Comparison of ENCODE assay signal across 8 cellular contexts in genomic region chr17:27805520-27806146, GRCh38.
A peak's percentile ranks its signal among the peaks of the same experiment; 100 is the strongest.
DNase-seq lines count a peak whose midpoint lies in the region; FAIRE-seq and TF ChIP-seq lines count a peak whose summit lies in the region.

No MANE protein-coding gene starts in this region.

- TF ChIP-seq POLR2A in GM19193 (IDR thresholded peaks at IDR 0.05; ENCODE audit: extremely low read depth, insufficient read depth, insufficient read length): peak; percentile 30

- TF ChIP-seq CTCF in epithelial cell of esophagus (IDR thresholded peaks at IDR 0.05; ENCODE audit: insufficient read depth, low read depth, low read length, missing control alignments): peak; percentile 85

- peak; percentile 73 for FAIRE-seq in HTR-8/SVneo (lab: Jason Lieb, UNC)

- no peaks in the 10 kb centered on the region for H3K36me3 ChIP-seq in mucosa of rectum (ENCODE audit: control insufficient read depth in 2 of 2, insufficient read depth in 2 of 2, low read length in 2 of 2)

- H3K4me3 ChIP-seq in epithelial cell of esophagus (ENCODE audit: low read length) (peak overlapping the region; percentile 23), mucosa of rectum (ENCODE audit: low read length in 2 of 2) (peak overlapping the region; percentile 60 to 63)

- no peaks in the 10 kb centered on the region for H3K27me3 ChIP-seq in mucosa of rectum (ENCODE audit: control insufficient read depth in 2 of 2, insufficient read depth in 2 of 2, low read length in 2 of 2)

- H3K9me3 ChIP-seq in mucosa of rectum (ENCODE audit: control insufficient read depth in 2 of 2, low read length in 2 of 2): no peaks in the 10 kb centered on the region

- peak overlapping the region; percentile 39 to 60 for H3K27ac ChIP-seq in mucosa of rectum (ENCODE audit: low read depth in 2 of 2, low read length in 2 of 2)

- DNase-seq in AML-193 (lab: John Stamatoyannopoulos, UW): peak; percentile 79 to 81
- peak; percentile 95 for DNase-seq in HTR-8/SVneo (ENCODE audit: insufficient read length, low spot score)
- DNase-seq in NK-92 treated with Interleukin-12 subunit alpha and Interleukin-12 subunit beta, amount 100 ng/mL, for 24 hours (lab: John Stamatoyannopoulos, UW): peak; percentile 50
- DNase-seq in activated CD8-positive, alpha-beta memory T cell treated with anti-CD3 and anti-CD28 coated beads, Interleukin-2, amount 50 U/mL, for 1 hour (ENCODE audit: extremely low read depth): peak; percentile 54
- peak; percentile 88 for DNase-seq in epithelial cell of esophagus (ENCODE audit: low read depth)
- peak; percentile 41 to 61 for DNase-seq in stimulated activated CD8-positive, alpha-beta memory T cell treated with anti-CD3 and anti-CD28 coated beads, Interleukin-4, amount 100 ng/mL, for 1 hour (ENCODE audit: low read depth in 2 of 2, low spot score in 1 of 2)

- H3K4me1 ChIP-seq in mucosa of rectum (ENCODE audit: control insufficient read depth in 2 of 2, insufficient read depth in 2 of 2, low read length in 2 of 2): peaks cover 21 to 36% of the 10 kb centered on the region in 2 donors

- peak overlapping the region; percentile 48 to 63 for H3K9ac ChIP-seq in mucosa of rectum (ENCODE audit: low read depth in 1 of 2, low read length in 2 of 2)

Comparison
In these comparisons a context has a peak if more than half of its experiments do, and no peak if none do; other contexts are left out.
1. Peak in every context shown above with its lines: DNase-seq, H3K4me3 ChIP-seq and H3K27ac ChIP-seq.